In genomic region chr11:11501546-11502274, GRCh38 we compare ENCODE assay signal across 11 cellular contexts.
DNase-seq lines count a peak whose midpoint lies in the region; ATAC-seq and TF ChIP-seq lines count a peak whose summit lies in the region.
"Had no signal": no experiment of that assay in that cellular context is flagged by ENCODE, and none has a peak within 500 bp of the region (broad histone marks: within the 10 kb centered on the region; RNA-seq: fewer than 3 reads in every experiment).

No MANE protein-coding gene starts in this region.

- peak; percentile 33 for ATAC-seq in GM23338
- peak; percentile 52 for ATAC-seq in left ventricle myocardium superior
- ATAC-seq in GM18502 (IDR thresholded peaks at IDR 0.05; ENCODE audit: poor library complexity, unreplicated experiment) = no peak

- H4K20me1 ChIP-seq in GM23338 (replicated peaks; ENCODE audit: insufficient read depth) = no peaks in the 10 kb centered on the region

- H3K4me3 Mint-ChIP-seq in GM23338 (no peak overlapping the region), brain (no peak overlapping the region)
- H3K4me3 Mint-ChIP-seq: activated naive CD4-positive, alpha-beta T cell treated with anti-CD3 and anti-CD28 coated beads, Interleukin-2, amount 50 U/mL, for 24 hours had no signal

- peaks cover 17% of the 10 kb centered on the region for H3K4me1 ChIP-seq in GM23338 (ENCODE audit: insufficient read depth)
- peaks cover 13% of the 10 kb centered on the region for H3K4me1 ChIP-seq in prostate gland (replicated peaks)
- peaks cover 0 to 16% (median 8%) of the 10 kb centered on the region in 4 donors for H3K4me1 ChIP-seq in stomach

- H3K27ac ChIP-seq in GM23338 (ENCODE audit: low read depth) = no peak overlapping the region
- H3K27ac ChIP-seq in prostate gland = peak overlapping the region; percentile 40 to 52
- no peak overlapping the region for H3K27ac ChIP-seq in stomach

- WGBS in prostate gland = 60% methylated on average over 9 of the region's 9 CpGs
- WGBS in stomach, 5 donors = 50 to 68% (median 68%) methylated on average over 6 to 9 of the region's 9 CpGs

- H3K9me3 ChIP-seq in prostate gland (no peaks in the 10 kb centered on the region), stomach (no peaks in the 10 kb centered on the region)

- 0 out of 2 replicates have a peak overlapping the region, but pooled peaks have one; percentile 45 for H3K27ac Mint-ChIP-seq in GM23338
- H3K27ac Mint-ChIP-seq in brain = peak overlapping the region in 4 of 5 experiments; percentile 4 to 78 (median 76)
- H3K27ac Mint-ChIP-seq: activated naive CD4-positive, alpha-beta T cell treated with anti-CD3 and anti-CD28 coated beads, Interleukin-2, amount 50 U/mL, for 24 hours had no signal

- intact Hi-C loops in left ventricle myocardium superior (cut with micrococcal nuclease) (no loop called here), prostate gland (cut with DNase I) (no loop called here), stomach (cut with DNase I; ENCODE audit: low total_unique reads) (no loop called here)

- H3K4me3 ChIP-seq in GM23338 (no peak overlapping the region), prostate gland (no peak overlapping the region), stomach (no peak overlapping the region)

- H3K9me3 Mint-ChIP-seq in GM23338 (no peaks in the 10 kb centered on the region), brain (peaks cover 0 to 3% (median 0%) of the 10 kb centered on the region in 5 experiments)
- H3K9me3 Mint-ChIP-seq: activated naive CD4-positive, alpha-beta T cell treated with anti-CD3 and anti-CD28 coated beads, Interleukin-2, amount 50 U/mL, for 24 hours had no signal

- H3F3A ChIP-seq in GM23338 (replicated peaks; ENCODE audit: low read depth) = no peaks in the 10 kb centered on the region

- TF ChIP-seq POLR2A in prostate gland (IDR thresholded peaks at IDR 0.05) = no peak
- no peak for TF ChIP-seq POLR2A in stomach (IDR thresholded peaks at IDR 0.05)

- H3K27me3 Mint-ChIP-seq in GM23338 (ENCODE audit: insufficient read depth, low read depth, poor library complexity) (peaks cover 6% of the 10 kb centered on the region), brain (peaks cover 5% of the 10 kb centered on the region)

- H3K27me3 ChIP-seq in GM23338 (ENCODE audit: insufficient read depth) (no peaks in the 10 kb centered on the region), prostate gland (replicated peaks; ENCODE audit: insufficient read depth) (no peaks in the 10 kb centered on the region), stomach (no peaks in the 10 kb centered on the region)

- 0 out of 2 replicates have a peak overlapping the region, but pooled peaks have one; percentile 32 for H3K4me2 ChIP-seq in GM23338

- no peaks in the 10 kb centered on the region for H3K36me3 Mint-ChIP-seq in GM23338 (ENCODE audit: low read depth)
- H3K36me3 Mint-ChIP-seq in brain = no peaks in the 10 kb centered on the region
- H3K36me3 Mint-ChIP-seq: activated naive CD4-positive, alpha-beta T cell treated with anti-CD3 and anti-CD28 coated beads, Interleukin-2, amount 50 U/mL, for 24 hours had no signal

- H3K36me3 ChIP-seq in GM23338 (ENCODE audit: insufficient read depth) (no peaks in the 10 kb centered on the region), prostate gland (no peaks in the 10 kb centered on the region), stomach (no peaks in the 10 kb centered on the region)

- no peaks in the 10 kb centered on the region for H3K9me2 ChIP-seq in GM23338 (ENCODE audit: insufficient read depth)

- no peak overlapping the region for H2AFZ ChIP-seq in GM23338

- peaks cover 22% of the 10 kb centered on the region for H3K4me1 Mint-ChIP-seq in GM23338
- H3K4me1 Mint-ChIP-seq in brain = peaks cover 20% of the 10 kb centered on the region
- H3K4me1 Mint-ChIP-seq: activated naive CD4-positive, alpha-beta T cell treated with anti-CD3 and anti-CD28 coated beads, Interleukin-2, amount 50 U/mL, for 24 hours had no signal

- TF ChIP-seq EP300 in stomach (IDR thresholded peaks at IDR 0.05) = no peak

- no peak for TF ChIP-seq CTCF in GM23338 (conservative IDR thresholded peaks at IDR 0.05; ENCODE audit: low read depth in 2 of 2)
- no peak for TF ChIP-seq CTCF in brain (conservative IDR thresholded peaks at IDR 0.05)
- no peak for TF ChIP-seq CTCF in prostate gland (IDR thresholded peaks at IDR 0.05)
- TF ChIP-seq CTCF in stomach (IDR thresholded peaks at IDR 0.05) = no peak

- H3K79me2 ChIP-seq in GM23338 (replicated peaks; ENCODE audit: insufficient read depth) = no peaks in the 10 kb centered on the region

- DNase-seq in GM23338 (ENCODE audit: low spot score) (no peak), left ventricle myocardium superior (no peak), prostate gland (ENCODE audit: low spot score) (no peak), OCI-M1 (lab: John Stamatoyannopoulos, UW) (no peak), medulla oblongata (ENCODE audit: extremely low spot score) (no peak), stomach (no peak)
- DNase-seq: cerebellar nuclear complex, NCI-H1105 had no signal

TF ChIP-seq in GM23338, 12 proteins besides CTCF, POLR2A, EP300 and RAD21:
- TF ChIP-seq REST (IDR thresholded peaks at IDR 0.05; ENCODE audit: unreplicated experiment) (no peak), NANOG (IDR thresholded peaks at IDR 0.05; ENCODE audit: borderline replicate concordance) (no peak), STAT1 (IDR thresholded peaks at IDR 0.05; ENCODE audit: unreplicated experiment) (no peak), ZNF114 (CRISPR knock-in tag; IDR thresholded peaks at IDR 0.05) (no peak)

Comparison
In these comparisons a context has a peak if more than half of its experiments do, and no peak if none do; other contexts are left out.
1. H3K27ac ChIP-seq: peak in prostate gland (2 of 2); none in GM23338 (single experiment) and stomach (0 of 5).